ENCODE assay signal across 1 cellular context in the genomic region with DNA sequence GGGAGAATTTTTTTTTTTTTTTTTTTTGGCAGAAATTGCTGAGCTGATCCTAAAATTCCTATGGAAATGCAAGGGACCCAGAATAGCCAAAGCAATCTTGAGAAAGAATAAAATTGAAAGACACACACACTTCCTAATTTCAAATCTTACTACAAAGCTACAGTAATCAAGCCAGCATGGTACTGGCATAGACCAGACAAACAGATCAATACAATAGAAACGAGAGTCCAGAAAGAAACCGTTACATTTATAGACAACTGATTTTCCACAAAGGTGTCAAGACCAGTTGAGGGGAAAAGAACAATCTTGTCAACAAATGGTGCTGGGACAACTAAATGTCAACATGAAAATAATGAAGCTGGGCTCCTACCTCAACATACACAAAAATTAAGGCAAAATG.
TF ChIP-seq lines count a peak whose summit lies in the region.

No MANE protein-coding gene starts in this region.

TF ChIP-seq in WTC11, 78 proteins besides CTCF, POLR2A, EP300 and RAD21 (continued from another document):
- TF ChIP-seq, protein P1, sequence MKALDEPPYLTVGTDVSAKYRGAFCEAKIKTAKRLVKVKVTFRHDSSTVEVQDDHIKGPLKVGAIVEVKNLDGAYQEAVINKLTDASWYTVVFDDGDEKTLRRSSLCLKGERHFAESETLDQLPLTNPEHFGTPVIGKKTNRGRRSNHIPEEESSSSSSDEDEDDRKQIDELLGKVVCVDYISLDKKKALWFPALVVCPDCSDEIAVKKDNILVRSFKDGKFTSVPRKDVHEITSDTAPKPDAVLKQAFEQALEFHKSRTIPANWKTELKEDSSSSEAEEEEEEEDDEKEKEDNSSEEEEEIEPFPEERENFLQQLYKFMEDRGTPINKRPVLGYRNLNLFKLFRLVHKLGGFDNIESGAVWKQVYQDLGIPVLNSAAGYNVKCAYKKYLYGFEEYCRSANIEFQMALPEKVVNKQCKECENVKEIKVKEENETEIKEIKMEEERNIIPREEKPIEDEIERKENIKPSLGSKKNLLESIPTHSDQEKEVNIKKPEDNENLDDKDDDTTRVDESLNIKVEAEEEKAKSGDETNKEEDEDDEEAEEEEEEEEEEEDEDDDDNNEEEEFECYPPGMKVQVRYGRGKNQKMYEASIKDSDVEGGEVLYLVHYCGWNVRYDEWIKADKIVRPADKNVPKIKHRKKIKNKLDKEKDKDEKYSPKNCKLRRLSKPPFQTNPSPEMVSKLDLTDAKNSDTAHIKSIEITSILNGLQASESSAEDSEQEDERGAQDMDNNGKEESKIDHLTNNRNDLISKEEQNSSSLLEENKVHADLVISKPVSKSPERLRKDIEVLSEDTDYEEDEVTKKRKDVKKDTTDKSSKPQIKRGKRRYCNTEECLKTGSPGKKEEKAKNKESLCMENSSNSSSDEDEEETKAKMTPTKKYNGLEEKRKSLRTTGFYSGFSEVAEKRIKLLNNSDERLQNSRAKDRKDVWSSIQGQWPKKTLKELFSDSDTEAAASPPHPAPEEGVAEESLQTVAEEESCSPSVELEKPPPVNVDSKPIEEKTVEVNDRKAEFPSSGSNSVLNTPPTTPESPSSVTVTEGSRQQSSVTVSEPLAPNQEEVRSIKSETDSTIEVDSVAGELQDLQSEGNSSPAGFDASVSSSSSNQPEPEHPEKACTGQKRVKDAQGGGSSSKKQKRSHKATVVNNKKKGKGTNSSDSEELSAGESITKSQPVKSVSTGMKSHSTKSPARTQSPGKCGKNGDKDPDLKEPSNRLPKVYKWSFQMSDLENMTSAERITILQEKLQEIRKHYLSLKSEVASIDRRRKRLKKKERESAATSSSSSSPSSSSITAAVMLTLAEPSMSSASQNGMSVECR (CRISPR knock-in tag; IDR thresholded peaks at IDR 0.05; ENCODE audit: borderline replicate concordance): no peak
- TF ChIP-seq GABPB1 (CRISPR knock-in tag; IDR thresholded peaks at IDR 0.05) (no peak), CBFB (CRISPR knock-in tag; IDR thresholded peaks at IDR 0.05; ENCODE audit: low read depth) (no peak), SP1 (CRISPR knock-in tag; conservative IDR thresholded peaks at IDR 0.05) (no peak), HMGA2 (CRISPR knock-in tag; IDR thresholded peaks at IDR 0.05) (no peak)
- TF ChIP-seq, protein P2, sequence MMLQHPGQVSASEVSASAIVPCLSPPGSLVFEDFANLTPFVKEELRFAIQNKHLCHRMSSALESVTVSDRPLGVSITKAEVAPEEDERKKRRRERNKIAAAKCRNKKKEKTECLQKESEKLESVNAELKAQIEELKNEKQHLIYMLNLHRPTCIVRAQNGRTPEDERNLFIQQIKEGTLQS (CRISPR knock-in tag; conservative IDR thresholded peaks at IDR 0.05): no peak
